In the genomic region with DNA sequence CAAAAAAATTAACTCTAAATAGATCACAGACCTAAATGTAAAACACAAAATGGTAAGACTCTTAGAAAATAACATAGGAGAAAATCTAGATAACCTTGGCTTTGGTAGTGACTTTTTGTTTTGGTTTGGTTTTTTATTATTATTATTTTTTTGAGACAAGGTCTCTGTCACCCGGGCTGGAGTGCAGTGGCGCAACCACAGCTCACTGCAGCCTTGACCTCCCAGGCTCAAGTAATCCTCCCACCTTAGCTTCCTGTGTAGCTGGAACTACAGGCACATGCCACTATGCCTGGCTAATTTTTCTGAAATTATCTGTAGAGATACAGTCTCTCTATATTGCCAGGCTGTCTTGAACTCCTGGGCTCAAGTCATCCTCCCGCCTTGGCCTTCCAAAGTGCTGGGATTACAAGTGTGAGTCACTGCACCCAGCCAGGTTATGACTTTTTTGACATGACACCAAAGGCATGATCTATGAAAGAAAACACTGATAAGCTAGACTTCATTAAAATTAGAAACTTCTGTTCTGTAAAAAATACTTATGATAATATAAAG, we compare ENCODE assay signal across 1 cellular context.
TF ChIP-seq lines count a peak whose summit lies in the region.

No MANE protein-coding gene starts in this region.

TF ChIP-seq in HCT116, 20 proteins besides CTCF, POLR2A, EP300 and RAD21:
- TF ChIP-seq FOSL1 (IDR thresholded peaks at IDR 0.05; ENCODE audit: low read depth) (0 out of 2 replicates have a peak, but pooled peaks have one; percentile 10), YY1 (IDR thresholded peaks at IDR 0.05; ENCODE audit: extremely low read depth, insufficient replicate concordance, low read depth, low read length) (no peak), ELF1 (IDR thresholded peaks at IDR 0.05; ENCODE audit: borderline replicate concordance, low read depth) (no peak), TCF7L2 (IDR thresholded peaks at IDR 0.05; ENCODE audit: borderline replicate concordance, extremely low read depth, insufficient read depth, insufficient read length) (no peak)
